Comparison of ENCODE assay signal across 8 cellular contexts in the genomic region with DNA sequence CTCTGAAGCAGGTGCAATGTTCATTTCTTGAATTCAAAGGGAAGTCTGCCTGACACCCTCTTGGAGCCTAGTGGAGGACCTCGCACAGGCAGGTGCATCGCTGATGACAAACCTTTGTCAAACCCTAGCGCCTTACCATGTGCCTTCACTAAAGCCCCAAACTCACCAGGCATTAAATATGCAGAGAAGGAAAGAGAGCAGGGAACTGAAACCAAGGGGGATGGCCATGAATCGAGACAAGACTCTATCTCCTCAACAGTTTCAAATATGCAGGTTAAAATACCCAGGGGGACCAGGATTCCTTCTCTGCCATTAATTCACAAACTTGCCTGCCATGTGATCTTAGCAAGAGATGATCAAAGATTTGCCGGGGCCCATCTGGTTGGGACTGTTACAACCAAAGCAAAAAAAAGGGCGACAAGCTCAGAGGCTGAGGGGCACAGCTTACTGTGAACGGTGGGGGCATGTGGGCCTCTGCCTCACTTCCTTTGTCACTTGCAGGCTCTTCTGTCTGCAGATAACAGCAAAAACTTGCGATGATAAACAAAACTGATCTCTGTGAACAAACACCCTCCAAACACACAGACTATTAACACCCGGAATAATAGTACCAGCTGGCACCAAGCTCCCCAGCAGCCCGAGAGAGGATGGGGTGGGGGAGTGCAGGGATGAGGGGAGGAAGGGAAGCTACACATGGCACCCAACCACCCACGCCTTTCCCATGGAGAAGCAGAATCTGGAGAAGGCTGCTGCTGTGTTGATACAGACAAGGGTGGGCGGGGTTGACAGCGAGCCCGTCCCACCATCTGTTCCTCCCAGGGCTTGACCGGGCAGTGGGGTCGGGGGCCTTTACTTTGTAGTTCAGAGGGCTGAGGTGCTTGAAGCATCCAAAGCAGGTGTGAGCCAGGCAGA. TPM values are rescaled to one million over a fixed set of nuclear protein-coding genes. Genes with fewer than 3 reads are reported as not detected.
DNase-seq lines count a peak whose midpoint lies in the region; ATAC-seq and TF ChIP-seq lines count a peak whose summit lies in the region.

No MANE protein-coding gene starts in this region.

- intact Hi-C loops in CD14-positive monocyte (cut with micrococcal nuclease), result no loop called here

- peak overlapping the region in 4 of 7 donors; percentile 4 to 81 (median 32) for H3K27ac Mint-ChIP-seq in CD14-positive monocyte

- peaks cover 56 to 83% of the 10 kb centered on the region in 2 donors for H3K36me3 Mint-ChIP-seq in CD14-positive monocyte

- no peaks in the 10 kb centered on the region for H3K9me3 ChIP-seq in Peyer's patch
- H3K9me3 ChIP-seq in SJCRH30 (replicated peaks), result no peaks in the 10 kb centered on the region

- peak overlapping the region in 1 of 2 donors; percentile 24 for H3K4me3 Mint-ChIP-seq in CD14-positive monocyte

- ATAC-seq in GM18867 (IDR thresholded peaks at IDR 0.05; ENCODE audit: unreplicated experiment) (peak; percentile 64), HG02981 (IDR thresholded peaks at IDR 0.05; ENCODE audit: unreplicated experiment) (peak; percentile 48)

- no peak for TF ChIP-seq CTCF in CD14-positive monocyte (IDR thresholded peaks at IDR 0.05)
- TF ChIP-seq CTCF in Peyer's patch (IDR thresholded peaks at IDR 0.05), result no peak

- peaks cover 0 to 34% (median 25%) of the 10 kb centered on the region in 4 donors for H3K4me1 ChIP-seq in Peyer's patch
- H3K4me1 ChIP-seq in SJCRH30, result no peaks in the 10 kb centered on the region

- peaks cover 38% of the 10 kb centered on the region for H3K4me1 Mint-ChIP-seq in CD14-positive monocyte

- peaks cover 0 to 2% (median 2%) of the 10 kb centered on the region in 3 donors for H3K27me3 Mint-ChIP-seq in CD14-positive monocyte (ENCODE audit: low read depth in 3 of 3)

- H3K27me3 ChIP-seq in Peyer's patch (no peaks in the 10 kb centered on the region), SJCRH30 (no peaks in the 10 kb centered on the region)

- no peak for TF ChIP-seq POLR2A in Peyer's patch (IDR thresholded peaks at IDR 0.05)

- DNase-seq in CD14-positive monocyte (ENCODE audit: low spot score) (no peak), Peyer's patch (peak in 2 of 3 donors; percentile 68), hippocampal formation (lab: John Stamatoyannopoulos, UW) (peak; percentile 80 to 84), NCI-H1930 (lab: John Stamatoyannopoulos, UW) (no peak), SJCRH30 (no peak)
- no peak for DNase-seq in activated effector memory CD4-positive, alpha-beta T cell treated with anti-CD3 and anti-CD28 coated beads, Interleukin-2, amount 50 U/mL, for 16 hours

- no peaks in the 10 kb centered on the region for H3K9me3 Mint-ChIP-seq in CD14-positive monocyte

- peaks cover 0 to 44% (median 0%) of the 10 kb centered on the region in 3 donors for H3K36me3 ChIP-seq in Peyer's patch
- H3K36me3 ChIP-seq in SJCRH30, result peaks cover 3% of the 10 kb centered on the region; the same call in 1 of the 2 replicates

- H3K4me3 ChIP-seq in Peyer's patch, result no peak overlapping the region
- no peak overlapping the region for H3K4me3 ChIP-seq in SJCRH30

- peak overlapping the region; percentile 13 to 78 (median 48) for H3K27ac ChIP-seq in Peyer's patch
- no peak overlapping the region for H3K27ac ChIP-seq in SJCRH30

RNA-seq across cellular contexts. Expression of a gene that starts 33.9 kb away (rescaled TPM):
- polyA plus RNA-seq in CD14-positive monocyte, result 1 to 10 TPM; 3.0 to 5.8 TPM
- 100 to 1,000 TPM in 3 of 4 donors, 10 to 100 TPM in 1; 77.8 to 339 (median 275) TPM for total RNA-seq in Peyer's patch
- 13.5 and 20.4 TPM in 2 replicates for total RNA-seq in SJCRH30 (2014; rRNA removed; shearing (Covaris generic))

RNA-seq across cellular contexts. Expression of a gene that starts 38.4 kb away (rescaled TPM):
- polyA plus RNA-seq in CD14-positive monocyte, result 1 to 10 TPM; 4.6 to 7.4 TPM
- 100 to 1,000 TPM in 1 of 4 donors, 10 to 100 TPM in 3; 28.9 to 109 (median 59.9) TPM for total RNA-seq in Peyer's patch
- 6.3 and 7.2 TPM in 2 replicates for total RNA-seq in SJCRH30 (2014; rRNA removed; shearing (Covaris generic))

RNA-seq across cellular contexts. Expression of a gene that starts 40.6 kb away (rescaled TPM):
- not detected for polyA plus RNA-seq in CD14-positive monocyte
- total RNA-seq in Peyer's patch, result 10 to 100 TPM in 1 of 4 donors, 1 to 10 TPM in 3; 1.5 to 15.6 (median 5.6) TPM
- total RNA-seq in SJCRH30 (2014; rRNA removed; shearing (Covaris generic)), result 16.7 and 19.4 TPM in 2 replicates

Comparison
In these comparisons a context has a peak if more than half of its experiments do, and no peak if none do; other contexts are left out.
1. DNase-seq: peak in Peyer's patch (2 of 3) and hippocampal formation (2 of 2); none in CD14-positive monocyte (single experiment), activated effector memory CD4-positive, alpha-beta T cell treated with anti-CD3 and anti-CD28 coated beads, Interleukin-2, amount 50 U/mL, for 16 hours (single experiment), NCI-H1930 (0 of 2) and SJCRH30 (0 of 2).